In the genomic region with DNA sequence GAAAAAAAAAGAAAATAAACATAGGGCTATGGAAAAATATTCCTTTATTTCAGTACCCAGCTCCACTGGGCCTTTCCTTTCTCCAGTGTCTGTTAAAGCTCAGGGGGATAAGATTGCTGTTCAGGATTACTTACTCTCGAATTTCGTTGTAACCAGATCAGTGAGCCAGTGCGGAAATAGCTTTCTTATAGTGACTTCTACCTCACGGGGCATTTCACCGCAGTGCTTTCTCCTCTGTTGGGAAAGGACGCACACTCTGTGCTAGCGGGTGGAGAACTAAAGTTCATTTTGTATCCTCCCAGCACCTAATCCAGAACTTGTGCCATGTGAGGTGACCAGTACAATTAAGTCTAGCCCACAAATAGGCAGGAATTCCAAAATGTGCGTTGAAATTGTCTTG, we compare ENCODE assay signal across 27 cellular contexts.
"Had no signal": no experiment of that assay in that cellular context is flagged by ENCODE, and none has a peak within 500 bp of the region (broad histone marks: within the 10 kb centered on the region; RNA-seq: fewer than 3 reads in every experiment).

No MANE protein-coding gene starts in this region.

- H3K27ac ChIP-seq: ascending aorta, body of pancreas, SK-N-MC had no signal

- ATAC-seq: activated T-cell treated with anti-CD3 and anti-CD28 coated beads, Interleukin-2, amount 50 U/mL, for 72 hours; body of pancreas; Panc1; Right ventricle myocardium inferior had no signal

- H3K4me3 Mint-ChIP-seq: activated B cell treated with CpG ODN at 0.5 μM for 24 hours; activated CD4-positive, alpha-beta T cell treated with anti-CD3 and anti-CD28 coated beads, Interleukin-2, amount 10 ng/mL, durations not matched to agents 24 days and 14 days; activated naive CD4-positive, alpha-beta T cell treated with anti-CD3 and anti-CD28 coated beads, Interleukin-2, amount 10 ng/mL, durations not matched to agents 7 days and 5 days; activated T-cell treated with anti-CD3 and anti-CD28 coated beads, Interleukin-2, amount 50 U/mL, for 72 hours; central memory CD8-positive, alpha-beta T cell had no signal

- H3K27me3 Mint-ChIP-seq: activated B cell treated with CpG ODN at 0.5 μM for 24 hours; activated CD4-positive, alpha-beta T cell treated with anti-CD3 and anti-CD28 coated beads, Interleukin-2, amount 10 ng/mL, durations not matched to agents 24 days and 14 days; activated naive CD4-positive, alpha-beta T cell treated with anti-CD3 and anti-CD28 coated beads, Interleukin-2, amount 10 ng/mL, durations not matched to agents 7 days and 5 days; central memory CD8-positive, alpha-beta T cell had no signal

- H3K9me3 Mint-ChIP-seq: activated B cell treated with CpG ODN at 0.5 μM for 24 hours; activated CD4-positive, alpha-beta T cell treated with anti-CD3 and anti-CD28 coated beads, Interleukin-2, amount 10 ng/mL, durations not matched to agents 24 days and 14 days; activated naive CD4-positive, alpha-beta T cell treated with anti-CD3 and anti-CD28 coated beads, Interleukin-2, amount 10 ng/mL, durations not matched to agents 7 days and 5 days; activated T-cell treated with anti-CD3 and anti-CD28 coated beads, Interleukin-2, amount 50 U/mL, for 72 hours; activated T-helper 2 cell treated with anti-CD3 and anti-CD28 coated beads, Interferon-gamma antibody, Interleukin-2, Interleukin-4, amounts not matched to agents 10 μg/mL and 5 μg/mL and 100 μg/mL, durations not matched to agents 14 hours and 24 hours and 36 hours; central memory CD8-positive, alpha-beta T cell had no signal

- DNase-seq: activated B cell treated with CpG ODN at 0.5 μM for 24 hours; activated CD4-positive, alpha-beta T cell treated with anti-CD3 and anti-CD28 coated beads for 1 hour; activated CD4-positive, alpha-beta T cell treated with anti-CD3 and anti-CD28 coated beads, Interleukin-2, amount 10 ng/mL, durations not matched to agents 24 days and 14 days; activated CD4-positive, alpha-beta T cell treated with anti-CD3 and anti-CD28 coated beads, Interleukin-2, amount 50 U/mL, for 48 hours; activated gamma-delta T cell treated with Interleukin-2 at 50 U/mL for 16 hours; activated naive CD4-positive, alpha-beta T cell treated with anti-CD3 and anti-CD28 coated beads, Interleukin-2, amount 10 ng/mL, durations not matched to agents 7 days and 5 days; activated T-cell treated with anti-CD3 and anti-CD28 coated beads, Interleukin-2, amount 50 U/mL, for 72 hours; amniotic stem cell; body of pancreas; MG63; NCI-H1105; NCI-H1436 treated with DMSO at 0.1 percent for 48 hours; NCI-H187; NCI-H2081; NCI-H2227 treated with DMSO at 0.1 percent for 48 hours; NCI-H526; NCI-H774; NK-92 treated with Interleukin-12 subunit alpha and Interleukin-12 subunit beta, amount 100 ng/mL, for 24 hours; OCI-M1; RPMI8226; T-helper 9 cell had no signal

- H3K4me3 ChIP-seq: ascending aorta, body of pancreas, MG63, SK-N-MC had no signal

- H3K4me1 Mint-ChIP-seq: activated B cell treated with CpG ODN at 0.5 μM for 24 hours had no signal

- H3K27me3 ChIP-seq: ascending aorta, body of pancreas, MG63 had no signal

- H3K9me3 ChIP-seq: ascending aorta, body of pancreas, MG63 had no signal

- H3K27ac Mint-ChIP-seq: activated B cell treated with CpG ODN at 0.5 μM for 24 hours; activated naive CD4-positive, alpha-beta T cell treated with anti-CD3 and anti-CD28 coated beads, Interleukin-2, amount 10 ng/mL, durations not matched to agents 7 days and 5 days; activated T-helper 2 cell treated with anti-CD3 and anti-CD28 coated beads, Interferon-gamma antibody, Interleukin-2, Interleukin-4, amounts not matched to agents 10 μg/mL and 5 μg/mL and 100 μg/mL, durations not matched to agents 14 hours and 24 hours and 36 hours had no signal

- H3K4me1 ChIP-seq: ascending aorta, body of pancreas had no signal
